ENCODE assay signal across 8 cellular contexts in the genomic region with DNA sequence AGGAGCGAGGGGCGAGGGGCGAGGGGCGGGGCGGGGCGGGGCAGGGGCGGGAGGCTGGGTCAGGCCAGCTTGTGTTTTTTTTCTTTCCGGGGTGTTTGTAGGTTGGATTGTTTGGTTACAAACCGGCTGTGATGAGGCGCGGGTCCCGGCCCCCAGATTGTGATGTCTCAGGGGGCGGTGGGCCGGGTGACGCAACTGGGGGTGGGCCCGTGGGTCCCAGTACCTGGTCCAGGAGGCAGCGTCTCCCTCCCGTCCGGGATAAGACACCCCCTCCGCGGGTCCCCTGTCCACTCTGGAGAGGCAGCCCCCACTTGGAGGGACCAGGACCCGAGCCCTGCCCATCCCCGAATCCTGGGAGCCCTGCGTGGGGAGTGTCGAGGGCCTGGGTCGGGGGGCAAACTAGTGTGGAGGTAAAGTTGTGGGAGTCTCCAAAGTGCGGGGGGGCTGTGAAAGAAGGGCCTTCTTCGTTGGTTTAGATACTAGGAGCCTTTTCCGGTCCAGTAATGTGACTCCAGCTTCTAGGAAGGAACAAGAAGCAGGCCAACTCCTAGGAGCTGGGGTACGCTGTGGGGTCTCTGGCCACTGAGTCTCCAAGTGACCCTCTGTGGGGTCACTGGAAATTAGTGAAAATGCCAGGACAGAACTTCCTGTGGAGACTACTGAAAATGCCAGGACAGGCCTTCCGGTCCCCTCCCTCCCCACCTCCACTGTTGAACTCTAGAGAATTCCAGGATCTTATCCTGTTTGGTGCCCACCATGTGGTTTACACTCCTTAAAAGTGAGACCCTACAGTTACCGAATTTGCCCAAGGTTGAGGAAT. TPM values are rescaled to one million over a fixed set of nuclear protein-coding genes. Genes with fewer than 3 reads are reported as not detected.
DNase-seq lines count a peak whose midpoint lies in the region; TF ChIP-seq lines count a peak whose summit lies in the region.

No MANE protein-coding gene starts in this region.

- no peaks in the 10 kb centered on the region for H3K27me3 ChIP-seq in dorsolateral prefrontal cortex

- intact Hi-C loops in dorsolateral prefrontal cortex (cut with DNase I), result loop anchor here (2.0 to 5.0 kb wide), 3 partner anchors 42 to 102 kb away; no protein-coding TSS in a partner anchor

- H3K27ac ChIP-seq in dorsolateral prefrontal cortex, result peak overlapping the region in 58 of 59 donors; percentile 59 to 97 (median 92)

- no peak for TF ChIP-seq CTCF in dorsolateral prefrontal cortex (IDR thresholded peaks at IDR 0.05 in 54 of 56, conservative IDR thresholded peaks at IDR 0.05 in 2 of 56; ENCODE audit: low read depth in 1 of 56, partially characterized antibody in 56 of 56)
- TF ChIP-seq CTCF in neural crest cell (conservative IDR thresholded peaks at IDR 0.05), result no peak

- peaks cover 37% of the 10 kb centered on the region for H3K4me1 Mint-ChIP-seq in neural crest cell

- peak overlapping the region; percentile 31 for H3K4me3 ChIP-seq in Jurkat, Clone E6-1 (ENCODE audit: low read length)
- H3K4me3 ChIP-seq in dorsolateral prefrontal cortex, result peak overlapping the region in 58 of 59 donors; percentile 18 to 96 (median 50)

- in situ Hi-C loops in ACHN (cut with HindIII; ENCODE audit: low pct_ligation_motif_present, low pct_unique_long_range_greater_than_20kb, low sequenced_read_pairs), result no loop called here

- peak; percentile 18 for DNase-seq in GM03348 (ENCODE audit: low spot score)
- no peak for DNase-seq in Jurkat, Clone E6-1 (ENCODE audit: low read depth, low spot score)
- peak in 1 of 10 donors; percentile 57 for DNase-seq in dorsolateral prefrontal cortex
- no peak for DNase-seq in neural crest cell (ENCODE audit: low read depth, low spot score)
- no peak for DNase-seq in ACHN
- DNase-seq in SHP77 (lab: John Stamatoyannopoulos, UW), result no peak
- DNase-seq in dermis blood vessel endothelial cell, result no peak
- no peak for DNase-seq in SIG-M5 treated with dmso at 0.1 percent for 504 hours (lab: John Stamatoyannopoulos, UW; ENCODE audit: unreplicated experiment)

- H3K4me3 Mint-ChIP-seq in neural crest cell, result peak overlapping the region; percentile 58

- no peaks in the 10 kb centered on the region for H3K9me3 Mint-ChIP-seq in neural crest cell

- H3K27me3 Mint-ChIP-seq in neural crest cell (ENCODE audit: low read depth), result peaks cover 11% of the 10 kb centered on the region

- H3K27ac Mint-ChIP-seq in neural crest cell (ENCODE audit: unreplicated experiment), result no peak overlapping the region

- peaks cover 2% of the 10 kb centered on the region for H3K36me3 Mint-ChIP-seq in neural crest cell (ENCODE audit: low read depth)

RNA-seq across cellular contexts. Expression of a gene that starts 0.6 kb away (rescaled TPM):
- 8.7 TPM for polyA plus RNA-seq in Jurkat, Clone E6-1 (2012; ENCODE audit: insufficient read depth, insufficient read length)
- 100 to 1,000 TPM in 37 of 120 experiments, 10 to 100 TPM in 83; 22.3 to 262 (median 78.6) TPM for total RNA-seq in dorsolateral prefrontal cortex
- 7.7 and 8.9 TPM in 2 replicates for total RNA-seq in neural crest cell
- 0.68 and 1.5 TPM in 2 replicates for total RNA-seq in dermis blood vessel endothelial cell
